Comparison of ENCODE assay signal across 8 cellular contexts in genomic region chr9:132669636-132670358, GRCh38. TPM values are rescaled to one million over a fixed set of nuclear protein-coding genes. Genes with fewer than 3 reads are reported as not detected.
DNase-seq lines count a peak whose midpoint lies in the region; TF ChIP-seq lines count a peak whose summit lies in the region.

Gene DDX31, minus strand, starts transcription at chr9:132669983. Its CDS starts 49 bp downstream, at chr9:132669934.

- peak within 1 kb of the TSS; percentile 86 for H3K4me3 ChIP-seq in GM23248
- peak within 1 kb of the TSS; percentile 97 to 98 for H3K4me3 ChIP-seq in SK-N-SH (ENCODE audit: low read depth in 2 of 2, low read length in 1 of 2)

- H3K4me2 ChIP-seq in GM23248 (ENCODE audit: unreplicated experiment) (peak within 1 kb of the TSS; percentile 96), SK-N-SH (peak within 1 kb of the TSS; percentile 97)

- WGBS in GM23248 (ENCODE audit: low coverage in 1 of 2, low lambda C conversion rate in 2 of 2, missing lambda C conversion rate in 2 of 2), 2 experiments, result 1% methylated on average over 54 to 73 of the region's 75 CpGs
- WGBS in SK-N-SH (ENCODE audit: low lambda C conversion rate), result 2% methylated on average over 24 of the region's 75 CpGs

- H3K27me3 ChIP-seq in GM23248 (replicated peaks; ENCODE audit: insufficient read depth), result no peaks in the 10 kb centered on the region
- H3K27me3 ChIP-seq in SK-N-SH (ENCODE audit: insufficient read depth), result no peaks in the 10 kb centered on the region

- H3F3A ChIP-seq in GM23248 (ENCODE audit: insufficient read depth) (peaks cover 31% of the 10 kb centered on the region), SK-N-SH (replicated peaks; ENCODE audit: insufficient read depth) (peaks cover 6% of the 10 kb centered on the region)

- in situ Hi-C loops in GM23248 (cut with MboI), result no loop called here

- TF ChIP-seq EP300 in SK-N-SH (IDR thresholded peaks at IDR 0.05; ENCODE audit: borderline replicate concordance in 1 of 2, low read depth in 1 of 2, low read length in 1 of 2), result no peak; a peak in 1 of 4 replicates

- H3K27ac ChIP-seq in GM23248, result peak within 1 kb of the TSS; percentile 97
- H3K27ac ChIP-seq in SK-N-SH (ENCODE audit: low read depth in 2 of 2, low read length in 1 of 2), result peak within 1 kb of the TSS; percentile 99

- TF ChIP-seq RAD21 in SK-N-SH (IDR thresholded peaks at IDR 0.05; ENCODE audit: low read length), result no peak

- DNase-seq in EH (ENCODE audit: low read depth) (peak; percentile 82), GM23248 (peak; percentile 92), LHCN-M2 (ENCODE audit: low read depth) (peak; percentile 80), SK-N-SH (peak; percentile 94), globus pallidus (ENCODE audit: low spot score) (peak; percentile 82), occipital lobe (lab: John Stamatoyannopoulos, UW) (peak; percentile 76), superior temporal gyrus (ENCODE audit: extremely low spot score) (peak; percentile 81)
- peak; percentile 91 for DNase-seq in activated naive CD4-positive, alpha-beta T cell treated with anti-CD3 and anti-CD28 coated beads, Interleukin-2, amount 50 U/mL, for 16 hours

- no peaks in the 10 kb centered on the region for H3K9me3 ChIP-seq in GM23248 (ENCODE audit: low read depth)
- no peaks in the 10 kb centered on the region for H3K9me3 ChIP-seq in SK-N-SH

- peak within 1 kb of the TSS; percentile 94 for H2AFZ ChIP-seq in GM23248
- H2AFZ ChIP-seq in SK-N-SH (ENCODE audit: low read depth), result peak within 1 kb of the TSS; percentile 97

- H3K36me3 ChIP-seq in GM23248 (ENCODE audit: low read depth) (no peaks in the 10 kb centered on the region), SK-N-SH (replicated peaks in 1 of 2; ENCODE audit: control insufficient read depth in 1 of 2, insufficient read depth in 2 of 2, low read length in 1 of 2) (peaks cover 8 to 9% of the 10 kb centered on the region in 2 experiments)

- peaks cover 25% of the 10 kb centered on the region for H3K4me1 ChIP-seq in GM23248 (ENCODE audit: insufficient read depth)
- H3K4me1 ChIP-seq in SK-N-SH (ENCODE audit: control insufficient read depth in 1 of 2, insufficient read depth in 2 of 2, low read depth in 1 of 2, low read length in 1 of 2), result peaks cover 0 to 15% of the 10 kb centered on the region in 2 experiments; a peak in 2 of 4 replicates

- CTCF ChIA-PET in SK-N-SH (lab: Yijun Ruan, JAX), result interaction anchor here (0.7 to 4.8 kb wide), 15 partner anchors 10 to 260 kb away, joined by 3 to 37 read pairs (median 3); partner anchors contain the start of gene CFAP77

- H3K9ac ChIP-seq in GM23248 (peak within 1 kb of the TSS; percentile 97), SK-N-SH (peak within 1 kb of the TSS; percentile 95)

- no peaks in the 10 kb centered on the region for H3K9me2 ChIP-seq in GM23248 (ENCODE audit: insufficient read depth)
- H3K9me2 ChIP-seq in SK-N-SH, result no peaks in the 10 kb centered on the region

- POLR2A ChIA-PET in SK-N-SH (lab: Yijun Ruan, JAX), result interaction anchor here (0.6 to 3.5 kb wide), 7 partner anchors 9 to 709 kb away, joined by 3 to 32 read pairs (median 4); partner anchors contain the start of gene SETX

- peaks cover 20% of the 10 kb centered on the region; the same call in 1 of the 2 replicates for H4K20me1 ChIP-seq in GM23248 (ENCODE audit: insufficient read depth)
- peaks cover 40% of the 10 kb centered on the region for H4K20me1 ChIP-seq in SK-N-SH (ENCODE audit: insufficient read depth)

- H3K79me2 ChIP-seq in GM23248 (ENCODE audit: insufficient read depth), result peaks cover 86% of the 10 kb centered on the region
- H3K79me2 ChIP-seq in SK-N-SH (ENCODE audit: insufficient read depth), result peaks cover 89% of the 10 kb centered on the region

- TF ChIP-seq CTCF in SK-N-SH (IDR thresholded peaks at IDR 0.05), result no peak

TF ChIP-seq in SK-N-SH, 30 proteins besides CTCF, POLR2A, EP300 and RAD21 (continues in another document):
- TF ChIP-seq MXI1 (IDR thresholded peaks at IDR 0.05; ENCODE audit: low read depth, low read length), result peak; percentile 99
- TF ChIP-seq TEAD4 (IDR thresholded peaks at IDR 0.05; ENCODE audit: borderline replicate concordance, insufficient read depth), result no peak
- TF ChIP-seq TCF12 (IDR thresholded peaks at IDR 0.05), result no peak; the same call in 1 of the 2 replicates
- TF ChIP-seq REST (IDR thresholded peaks at IDR 0.05; ENCODE audit: low read depth, low read length), result no peak
- TF ChIP-seq USF1 (IDR thresholded peaks at IDR 0.05; ENCODE audit: borderline replicate concordance, low read depth), result peak; percentile 87
- no peak for TF ChIP-seq NFIC (IDR thresholded peaks at IDR 0.05; ENCODE audit: borderline replicate concordance)
- 0 out of 2 replicates have a peak, but pooled peaks have one; percentile 25 for TF ChIP-seq YY1 (IDR thresholded peaks at IDR 0.05; ENCODE audit: low read depth)
- no peak for TF ChIP-seq RXRA (IDR thresholded peaks at IDR 0.05; ENCODE audit: borderline replicate concordance, low read depth)
- TF ChIP-seq SMC3 (IDR thresholded peaks at IDR 0.05; ENCODE audit: low read depth, low read length), result no peak
- TF ChIP-seq FOSL2 (IDR thresholded peaks at IDR 0.05; ENCODE audit: borderline replicate concordance, low read depth), result no peak
- TF ChIP-seq JUND (IDR thresholded peaks at IDR 0.05), result no peak
- TF ChIP-seq RCOR1 (IDR thresholded peaks at IDR 0.05; ENCODE audit: low read length), result no peak
- no peak for TF ChIP-seq FOXJ3 (CRISPR knock-in tag; IDR thresholded peaks at IDR 0.05)
- peak; percentile 98 for TF ChIP-seq MAX (IDR thresholded peaks at IDR 0.05; ENCODE audit: low read depth)
- peak; percentile 46; the same call in 1 of the 2 replicates for TF ChIP-seq POLR2AphosphoS5 (IDR thresholded peaks at IDR 0.05; ENCODE audit: low read depth, low read length)
- no peak for TF ChIP-seq CHD2 (IDR thresholded peaks at IDR 0.05; ENCODE audit: low read length, partially characterized antibody)
- TF ChIP-seq RFX5 (IDR thresholded peaks at IDR 0.05; ENCODE audit: low read length), result no peak
- TF ChIP-seq ELF1 (IDR thresholded peaks at IDR 0.05), result peak; percentile 89
- TF ChIP-seq USF2 (IDR thresholded peaks at IDR 0.05; ENCODE audit: borderline replicate concordance, low read depth, low read length), result peak; percentile 44; the same call in 1 of the 2 replicates
- TF ChIP-seq FOXM1 (IDR thresholded peaks at IDR 0.05; ENCODE audit: low read depth), result no peak
- TF ChIP-seq EZH2phosphoT487 (IDR thresholded peaks at IDR 0.05; ENCODE audit: borderline replicate concordance, low read depth), result no peak
- TF ChIP-seq NRF1 (IDR thresholded peaks at IDR 0.05; ENCODE audit: low read depth, low read length), result peak; percentile 46; the same call in 1 of the 2 replicates
- 0 out of 2 replicates have a peak, but pooled peaks have one; percentile 16 for TF ChIP-seq SIN3A (IDR thresholded peaks at IDR 0.05; ENCODE audit: borderline replicate concordance, low read depth, low read length)
- peak; percentile 45 for TF ChIP-seq TAF1 (IDR thresholded peaks at IDR 0.05; ENCODE audit: borderline replicate concordance, low read depth, low read length)

RNA-seq across cellular contexts. Expression of gene DDX31, which starts in this region (rescaled TPM):
- total RNA-seq in GM23248 (2014; rRNA removed; shearing (Covaris generic)), result 11.0 and 14.9 TPM in 2 replicates
- 7.4 and 8.2 TPM in 2 replicates for polyA plus RNA-seq in GM23248 (2016; fragmentation: Nextera tagmentation; extraction: Ambion mirVana)
- 21.0 and 23.1 TPM in 2 replicates for total RNA-seq in LHCN-M2 (2014; rRNA removed)
- 8.3 TPM for polyA plus RNA-seq in LHCN-M2 (2012)
- polyA plus RNA-seq in SK-N-SH (2012; rRNA removed), result 13.9 and 17.3 TPM in 2 replicates
- 11.1 and 13.2 TPM in 2 replicates for polyA plus RNA-seq in SK-N-SH (2012; cell fraction: cytosol; rRNA removed)
- 31.7 and 35.8 TPM in 2 replicates for polyA plus RNA-seq in SK-N-SH (2012; cell fraction: nucleus; rRNA removed)
- 7.3 TPM for total RNA-seq in occipital lobe

Comparison
In these comparisons a context has a peak if more than half of its experiments do, and no peak if none do; other contexts are left out.
1. Peak in every context shown above with its lines: DNase-seq, H3K4me3 ChIP-seq and H3K27ac ChIP-seq.